Comparison of ENCODE assay signal across 33 cellular contexts in the genomic region with DNA sequence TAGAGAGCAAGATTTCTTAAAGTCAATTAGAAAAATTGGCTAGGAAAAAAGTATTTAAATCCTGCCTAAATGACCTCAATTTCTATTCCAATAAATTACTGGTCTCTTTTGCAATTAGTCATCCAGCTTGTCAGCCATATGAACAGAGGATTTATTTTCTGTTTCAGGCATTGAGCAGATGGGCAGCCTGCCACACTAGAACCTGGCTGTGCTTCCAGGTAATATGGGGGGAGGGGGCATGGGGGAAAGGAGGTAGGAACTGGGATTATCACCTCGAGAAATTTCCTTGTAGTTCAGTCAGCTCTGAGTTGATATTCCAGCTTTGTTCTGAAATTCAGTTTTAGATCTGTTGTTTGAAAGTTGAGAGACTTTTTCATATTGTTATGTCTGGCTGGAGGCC.
"Had no signal": no experiment of that assay in that cellular context is flagged by ENCODE, and none has a peak within 500 bp of the region (broad histone marks: within the 10 kb centered on the region; RNA-seq: fewer than 3 reads in every experiment).

No MANE protein-coding gene starts in this region.

- H3K27ac Mint-ChIP-seq: activated CD8-positive, alpha-beta T cell treated with anti-CD3 and anti-CD28 coated beads for 36 hours; activated naive CD8-positive, alpha-beta T cell; activated naive CD8-positive, alpha-beta T cell treated with anti-CD3 and anti-CD28 coated beads, Interleukin-2, amount 50 U/mL, for 24 hours; activated T-cell treated with anti-CD3 and anti-CD28 coated beads, Interleukin-2, amount 50 U/mL, for 72 hours; activated T-helper 17 cell treated with anti-CD3 and anti-CD28 coated beads, Interleukin-2, amount 50 U/mL, for 72 hours; dendritic cell treated with granulocyte-macrophage colony-stimulating factor and Interleukin-4, amounts not matched to agents 40 ng/mL and 50 ng/mL, for 4 days had no signal

- H3K4me2 ChIP-seq: KMS-11, PC-9 had no signal

- H3K27ac ChIP-seq: colonic mucosa, KMS-11, PC-9, RWPE1, VCaP had no signal

- H3K36me3 Mint-ChIP-seq: activated naive CD8-positive, alpha-beta T cell; brain had no signal

- H2AFZ ChIP-seq: PC-9 had no signal

- DNase-seq: activated CD4-positive, alpha-beta T cell treated with anti-CD3 and anti-CD28 coated beads for 1 hour; activated CD4-positive, alpha-beta T cell treated with anti-CD3 and anti-CD28 coated beads for 48 hours; activated CD4-positive, alpha-beta T cell treated with anti-CD3 and anti-CD28 coated beads, Interleukin-2, amount 50 U/mL, for 4 hours; activated CD4-positive, CD25-positive, alpha-beta regulatory T cell; activated CD8-positive, alpha-beta T cell treated with anti-CD3 and anti-CD28 coated beads for 36 hours; activated effector memory CD4-positive, alpha-beta T cell treated with anti-CD3 and anti-CD28 coated beads, Interleukin-2, amount 50 U/mL, for 16 hours; activated naive CD4-positive, alpha-beta T cell; activated naive CD8-positive, alpha-beta T cell treated with anti-CD3 and anti-CD28 coated beads, Interleukin-2, amount 50 U/mL, for 24 hours; activated T-cell treated with anti-CD3 and anti-CD28 coated beads, Interleukin-2, amount 50 U/mL, for 1 hour; activated T-cell treated with anti-CD3 and anti-CD28 coated beads, Interleukin-2, amount 50 U/mL, for 72 hours; anterior cingulate cortex; caudate nucleus; colonic mucosa; NCI-H1092 treated with DMSO at 0.1 percent for 48 hours; NCI-H1417; NCI-H146; NCI-H187 treated with DMSO at 0.1 percent for 48 hours; NCI-H2081; NCI-H226; NCI-H526 treated with DMSO at 0.1 percent for 48 hours; NCI-H774; PC-9; SW 1271; T-helper 1 cell; T-helper 2 cell; T-helper 9 cell had no signal

- H3K36me3 ChIP-seq: colonic mucosa had no signal

- H3K4me3 Mint-ChIP-seq: activated CD8-positive, alpha-beta T cell treated with anti-CD3 and anti-CD28 coated beads for 36 hours; activated naive CD8-positive, alpha-beta T cell; activated naive CD8-positive, alpha-beta T cell treated with anti-CD3 and anti-CD28 coated beads, Interleukin-2, amount 50 U/mL, for 24 hours; activated T-cell treated with anti-CD3 and anti-CD28 coated beads, Interleukin-2, amount 50 U/mL, for 72 hours; activated T-helper 17 cell treated with anti-CD3 and anti-CD28 coated beads, Interleukin-2, amount 50 U/mL, for 72 hours; dendritic cell treated with granulocyte-macrophage colony-stimulating factor and Interleukin-4, amounts not matched to agents 40 ng/mL and 50 ng/mL, for 4 days had no signal

- H3K9ac ChIP-seq: KMS-11 had no signal

- H3K27me3 Mint-ChIP-seq: activated naive CD8-positive, alpha-beta T cell treated with anti-CD3 and anti-CD28 coated beads, Interleukin-2, amount 50 U/mL, for 24 hours; dendritic cell treated with granulocyte-macrophage colony-stimulating factor and Interleukin-4, amounts not matched to agents 40 ng/mL and 50 ng/mL, for 4 days had no signal

- H3K4me1 ChIP-seq: colonic mucosa had no signal

- H3K4me3 ChIP-seq: colonic mucosa, PC-9 had no signal

- H3K9me3 ChIP-seq: colonic mucosa had no signal

- H3K27me3 ChIP-seq: colonic mucosa had no signal

- H3K4me1 Mint-ChIP-seq: activated naive CD8-positive, alpha-beta T cell treated with anti-CD3 and anti-CD28 coated beads, Interleukin-2, amount 50 U/mL, for 24 hours; activated T-helper 17 cell treated with anti-CD3 and anti-CD28 coated beads, Interleukin-2, amount 50 U/mL, for 72 hours; brain had no signal
